Comparison of ENCODE assay signal across 23 cellular contexts in genomic region chr1:65998763-65999583, GRCh38.
DNase-seq lines count a peak whose midpoint lies in the region; ATAC-seq and TF ChIP-seq lines count a peak whose summit lies in the region.
"Had no signal": no experiment of that assay in that cellular context is flagged by ENCODE, and none has a peak within 500 bp of the region (broad histone marks: within the 10 kb centered on the region; RNA-seq: fewer than 3 reads in every experiment).

No MANE protein-coding gene starts in this region.

- TF ChIP-seq CTCF in OCI-LY1 (IDR thresholded peaks at IDR 0.05; ENCODE audit: low read length) (no peak), GM23338 (conservative IDR thresholded peaks at IDR 0.05; ENCODE audit: low read depth in 2 of 2) (no peak)

- H3F3A ChIP-seq in OCI-LY1 (ENCODE audit: insufficient read depth, low read length) = no peaks in the 10 kb centered on the region
- no peaks in the 10 kb centered on the region for H3F3A ChIP-seq in GM23338 (replicated peaks; ENCODE audit: low read depth)

- no peaks in the 10 kb centered on the region for H3K9me3 ChIP-seq in OCI-LY1 (ENCODE audit: low read length)
- no peaks in the 10 kb centered on the region for H3K9me3 ChIP-seq in T-helper 17 cell (ENCODE audit: control insufficient read depth, low read length, poor library complexity, severe bottlenecking)
- H3K9me3 ChIP-seq: MG63 had no signal

- peaks cover 26% of the 10 kb centered on the region; the same call in 1 of the 2 replicates for H3K79me2 ChIP-seq in OCI-LY1 (ENCODE audit: insufficient read depth, low read length)
- H3K79me2 ChIP-seq in GM23338 (replicated peaks; ENCODE audit: insufficient read depth) = no peaks in the 10 kb centered on the region

- H3K4me3 Mint-ChIP-seq in T-helper 17 cell (peak overlapping the region; percentile 47), GM23338 (no peak overlapping the region)
- H3K4me3 Mint-ChIP-seq: B cell; CD14-positive monocyte; CD8-positive, alpha-beta memory T cell; H9 had no signal

- H3K36me3 ChIP-seq in OCI-LY1 (ENCODE audit: insufficient read depth, low read length) (no peaks in the 10 kb centered on the region), GM23338 (ENCODE audit: insufficient read depth) (no peaks in the 10 kb centered on the region)
- H3K36me3 ChIP-seq: MG63 had no signal

- DNase-seq in T-helper 17 cell (no peak), islet precursor cell (peak; percentile 59), superior temporal gyrus (ENCODE audit: extremely low spot score) (peak; percentile 57), GM23338 (ENCODE audit: low spot score) (no peak)
- no peak for DNase-seq in activated CD4-positive, CD25-positive, alpha-beta regulatory T cell treated with anti-CD3 and anti-CD28 coated beads, Interleukin-2, amount 50 U/mL, for 72 hours
- DNase-seq: CD8-positive, alpha-beta memory T cell; DMS 273 treated with DMSO at 0.1 percent for 48 hours; DMS79; EL; GDM1; H9; IMR-90; KG1; MG63; NCI-H446 treated with DMSO at 0.1 percent for 48 hours; NCI-H69; OCI-M1; SIG-M5 had no signal

- H3K27me3 Mint-ChIP-seq in T-helper 17 cell = peaks cover 43% of the 10 kb centered on the region
- H3K27me3 Mint-ChIP-seq in GM23338 (ENCODE audit: insufficient read depth, low read depth, poor library complexity) = peaks cover 34% of the 10 kb centered on the region

- no peak overlapping the region for H3K9ac ChIP-seq in OCI-LY1 (ENCODE audit: low read length)

- H3K9me3 Mint-ChIP-seq in GM23338 = no peaks in the 10 kb centered on the region
- H3K9me3 Mint-ChIP-seq: CD14-positive monocyte; CD8-positive, alpha-beta memory T cell; H9 had no signal

- H3K4me1 Mint-ChIP-seq in T-helper 17 cell (no peaks in the 10 kb centered on the region), GM23338 (peaks cover 5% of the 10 kb centered on the region; the same call in 2 of the 3 replicates)
- H3K4me1 Mint-ChIP-seq: B cell; CD14-positive monocyte; CD8-positive, alpha-beta memory T cell had no signal

- no peaks in the 10 kb centered on the region for H3K9me2 ChIP-seq in OCI-LY1 (ENCODE audit: low read depth, low read length)
- no peaks in the 10 kb centered on the region for H3K9me2 ChIP-seq in GM23338 (ENCODE audit: insufficient read depth)

- no peaks in the 10 kb centered on the region for H4K20me1 ChIP-seq in OCI-LY1 (ENCODE audit: insufficient read depth, low read length)
- H4K20me1 ChIP-seq in GM23338 (replicated peaks; ENCODE audit: insufficient read depth) = no peaks in the 10 kb centered on the region

- H3K4me3 ChIP-seq in OCI-LY1 (ENCODE audit: low read depth, low read length, poor library complexity, severe bottlenecking) (no peak overlapping the region), GM23338 (no peak overlapping the region)
- H3K4me3 ChIP-seq: GM12878, MG63 had no signal

- H3K36me3 Mint-ChIP-seq in T-helper 17 cell (ENCODE audit: low read depth) (no peaks in the 10 kb centered on the region), GM23338 (ENCODE audit: low read depth) (no peaks in the 10 kb centered on the region)
- H3K36me3 Mint-ChIP-seq: CD14-positive monocyte; CD8-positive, alpha-beta memory T cell had no signal

- ATAC-seq in T-helper 17 cell (no peak), GM21367 (IDR thresholded peaks at IDR 0.05; ENCODE audit: unreplicated experiment) (no peak), GM23338 (no peak)
- ATAC-seq: GM12878 had no signal

- H3K4me2 ChIP-seq in OCI-LY1 (ENCODE audit: low read length) (peak overlapping the region; percentile 11; the same call in 1 of the 2 replicates), GM23338 (no peak overlapping the region)

- no peak overlapping the region for H3K27ac Mint-ChIP-seq in T-helper 17 cell
- H3K27ac Mint-ChIP-seq in GM23338 = no peak overlapping the region
- H3K27ac Mint-ChIP-seq: B cell; CD14-positive monocyte; CD8-positive, alpha-beta memory T cell; H9 had no signal

- H3K27ac ChIP-seq in OCI-LY1 (ENCODE audit: low read depth, low read length, poor library complexity, severe bottlenecking) = peak overlapping the region; percentile 17
- H3K27ac ChIP-seq in GM23338 (ENCODE audit: low read depth) = no peak overlapping the region

- H3K4me1 ChIP-seq in OCI-LY1 (ENCODE audit: insufficient read depth, low read length, severe bottlenecking) (peaks cover 69% of the 10 kb centered on the region), GM23338 (ENCODE audit: insufficient read depth) (peaks cover 5% of the 10 kb centered on the region; the same call in 1 of the 2 replicates)

- no peaks in the 10 kb centered on the region for H3K27me3 ChIP-seq in OCI-LY1 (ENCODE audit: insufficient read depth, low read length)
- peaks cover 40% of the 10 kb centered on the region for H3K27me3 ChIP-seq in GM23338 (ENCODE audit: insufficient read depth)
- H3K27me3 ChIP-seq: MG63 had no signal

- no peak overlapping the region for H2AFZ ChIP-seq in OCI-LY1 (ENCODE audit: low read length)
- no peak overlapping the region for H2AFZ ChIP-seq in GM23338

TF ChIP-seq in GM23338, 12 proteins besides CTCF, POLR2A, EP300 and RAD21 (continues in another document):
- TF ChIP-seq STAT1 (IDR thresholded peaks at IDR 0.05; ENCODE audit: unreplicated experiment) = no peak
- no peak for TF ChIP-seq POLR2AphosphoS5 (IDR thresholded peaks at IDR 0.05; ENCODE audit: low read depth)
- TF ChIP-seq JUNB (IDR thresholded peaks at IDR 0.05; ENCODE audit: unreplicated experiment) = no peak
- TF ChIP-seq EZH2phosphoT487 (IDR thresholded peaks at IDR 0.05; ENCODE audit: unreplicated experiment) = no peak
- TF ChIP-seq NANOG (IDR thresholded peaks at IDR 0.05; ENCODE audit: borderline replicate concordance) = no peak
- no peak for TF ChIP-seq ZNF114 (CRISPR knock-in tag; IDR thresholded peaks at IDR 0.05)
- no peak for TF ChIP-seq CREB1 (CRISPR knock-in tag; IDR thresholded peaks at IDR 0.05; ENCODE audit: low read depth)
- TF ChIP-seq, protein P1, sequence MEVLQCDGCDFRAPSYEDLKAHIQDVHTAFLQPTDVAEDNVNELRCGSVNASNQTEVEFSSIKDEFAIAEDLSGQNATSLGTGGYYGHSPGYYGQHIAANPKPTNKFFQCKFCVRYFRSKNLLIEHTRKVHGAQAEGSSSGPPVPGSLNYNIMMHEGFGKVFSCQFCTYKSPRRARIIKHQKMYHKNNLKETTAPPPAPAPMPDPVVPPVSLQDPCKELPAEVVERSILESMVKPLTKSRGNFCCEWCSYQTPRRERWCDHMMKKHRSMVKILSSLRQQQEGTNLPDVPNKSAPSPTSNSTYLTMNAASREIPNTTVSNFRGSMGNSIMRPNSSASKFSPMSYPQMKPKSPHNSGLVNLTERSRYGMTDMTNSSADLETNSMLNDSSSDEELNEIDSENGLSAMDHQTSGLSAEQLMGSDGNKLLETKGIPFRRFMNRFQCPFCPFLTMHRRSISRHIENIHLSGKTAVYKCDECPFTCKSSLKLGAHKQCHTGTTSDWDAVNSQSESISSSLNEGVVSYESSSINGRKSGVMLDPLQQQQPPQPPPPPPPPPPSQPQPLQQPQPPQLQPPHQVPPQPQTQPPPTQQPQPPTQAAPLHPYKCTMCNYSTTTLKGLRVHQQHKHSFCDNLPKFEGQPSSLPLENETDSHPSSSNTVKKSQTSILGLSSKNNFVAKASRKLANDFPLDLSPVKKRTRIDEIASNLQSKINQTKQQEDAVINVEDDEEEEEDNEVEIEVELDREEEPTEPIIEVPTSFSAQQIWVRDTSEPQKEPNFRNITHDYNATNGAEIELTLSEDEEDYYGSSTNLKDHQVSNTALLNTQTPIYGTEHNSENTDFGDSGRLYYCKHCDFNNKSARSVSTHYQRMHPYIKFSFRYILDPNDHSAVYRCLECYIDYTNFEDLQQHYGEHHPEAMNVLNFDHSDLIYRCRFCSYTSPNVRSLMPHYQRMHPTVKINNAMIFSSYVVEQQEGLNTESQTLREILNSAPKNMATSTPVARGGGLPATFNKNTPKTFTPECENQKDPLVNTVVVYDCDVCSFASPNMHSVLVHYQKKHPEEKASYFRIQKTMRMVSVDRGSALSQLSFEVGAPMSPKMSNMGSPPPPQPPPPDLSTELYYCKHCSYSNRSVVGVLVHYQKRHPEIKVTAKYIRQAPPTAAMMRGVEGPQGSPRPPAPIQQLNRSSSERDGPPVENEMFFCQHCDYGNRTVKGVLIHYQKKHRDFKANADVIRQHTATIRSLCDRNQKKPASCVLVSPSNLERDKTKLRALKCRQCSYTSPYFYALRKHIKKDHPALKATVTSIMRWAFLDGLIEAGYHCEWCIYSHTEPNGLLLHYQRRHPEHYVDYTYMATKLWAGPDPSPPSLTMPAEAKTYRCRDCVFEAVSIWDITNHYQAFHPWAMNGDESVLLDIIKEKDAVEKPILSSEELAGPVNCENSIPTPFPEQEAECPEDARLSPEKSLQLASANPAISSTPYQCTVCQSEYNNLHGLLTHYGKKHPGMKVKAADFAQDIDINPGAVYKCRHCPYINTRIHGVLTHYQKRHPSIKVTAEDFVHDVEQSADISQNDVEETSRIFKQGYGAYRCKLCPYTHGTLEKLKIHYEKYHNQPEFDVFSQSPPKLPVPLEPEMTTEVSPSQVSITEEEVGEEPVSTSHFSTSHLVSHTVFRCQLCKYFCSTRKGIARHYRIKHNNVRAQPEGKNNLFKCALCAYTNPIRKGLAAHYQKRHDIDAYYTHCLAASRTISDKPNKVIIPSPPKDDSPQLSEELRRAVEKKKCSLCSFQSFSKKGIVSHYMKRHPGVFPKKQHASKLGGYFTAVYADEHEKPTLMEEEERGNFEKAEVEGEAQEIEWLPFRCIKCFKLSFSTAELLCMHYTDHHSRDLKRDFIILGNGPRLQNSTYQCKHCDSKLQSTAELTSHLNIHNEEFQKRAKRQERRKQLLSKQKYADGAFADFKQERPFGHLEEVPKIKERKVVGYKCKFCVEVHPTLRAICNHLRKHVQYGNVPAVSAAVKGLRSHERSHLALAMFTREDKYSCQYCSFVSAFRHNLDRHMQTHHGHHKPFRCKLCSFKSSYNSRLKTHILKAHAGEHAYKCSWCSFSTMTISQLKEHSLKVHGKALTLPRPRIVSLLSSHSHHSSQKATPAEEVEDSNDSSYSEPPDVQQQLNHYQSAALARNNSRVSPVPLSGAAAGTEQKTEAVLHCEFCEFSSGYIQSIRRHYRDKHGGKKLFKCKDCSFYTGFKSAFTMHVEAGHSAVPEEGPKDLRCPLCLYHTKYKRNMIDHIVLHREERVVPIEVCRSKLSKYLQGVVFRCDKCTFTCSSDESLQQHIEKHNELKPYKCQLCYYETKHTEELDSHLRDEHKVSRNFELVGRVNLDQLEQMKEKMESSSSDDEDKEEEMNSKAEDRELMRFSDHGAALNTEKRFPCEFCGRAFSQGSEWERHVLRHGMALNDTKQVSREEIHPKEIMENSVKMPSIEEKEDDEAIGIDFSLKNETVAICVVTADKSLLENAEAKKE (CRISPR knock-in tag; IDR thresholded peaks at IDR 0.05) = no peak
- TF ChIP-seq ZNF331 (CRISPR knock-in tag; IDR thresholded peaks at IDR 0.05; ENCODE audit: low read depth) = no peak
- TF ChIP-seq EZH2 (IDR thresholded peaks at IDR 0.05; ENCODE audit: low read depth, unreplicated experiment) = no peak

Comparison
In these comparisons a context has a peak if more than half of its experiments do, and no peak if none do; other contexts are left out.
1. DNase-seq: peak in islet precursor cell (single experiment) and superior temporal gyrus (single experiment); none in T-helper 17 cell (0 of 3), GM23338 (single experiment) and activated CD4-positive, CD25-positive, alpha-beta regulatory T cell treated with anti-CD3 and anti-CD28 coated beads, Interleukin-2, amount 50 U/mL, for 72 hours (single experiment).